Comparison of ENCODE assay signal across 7 cellular contexts in genomic region chr12:116539905-116540482, GRCh38. TPM values are rescaled to one million over a fixed set of nuclear protein-coding genes. Genes with fewer than 3 reads are reported as not detected.
DNase-seq lines count a peak whose midpoint lies in the region; ATAC-seq and TF ChIP-seq lines count a peak whose summit lies in the region.

No MANE protein-coding gene starts in this region.

- TF ChIP-seq POLR2A in suprapubic skin (IDR thresholded peaks at IDR 0.05): no peak

- no peak for ATAC-seq in GM18511 (IDR thresholded peaks at IDR 0.05; ENCODE audit: unreplicated experiment)

- H3K9me3 ChIP-seq in suprapubic skin: no peaks in the 10 kb centered on the region

- H3K4me1 ChIP-seq in suprapubic skin: peaks cover 53% of the 10 kb centered on the region

- H3K4me3 ChIP-seq in suprapubic skin: no peak overlapping the region

- no peak for TF ChIP-seq EP300 in suprapubic skin (IDR thresholded peaks at IDR 0.05)

- H3K27me3 ChIP-seq in suprapubic skin: no peaks in the 10 kb centered on the region

- WGBS in suprapubic skin: 22% methylated on average over 17 of the region's 17 CpGs

- H3K36me3 ChIP-seq in suprapubic skin: no peaks in the 10 kb centered on the region

- peak; percentile 10 for DNase-seq in NCI-H1092 (lab: John Stamatoyannopoulos, UW)
- DNase-seq in amniotic epithelial cell (ENCODE audit: low read depth): peak; percentile 39
- DNase-seq in iris pigment epithelial cell (ENCODE audit: low read depth): peak; percentile 72
- no peak for DNase-seq in suprapubic skin (ENCODE audit: low spot score in 2 of 2)
- DNase-seq in LoVo (ENCODE audit: low spot score): no peak
- DNase-seq in activated effector memory CD4-positive, alpha-beta T cell treated with Interleukin-2 at 50 U/mL for 16 hours: no peak

- H3K27ac ChIP-seq in suprapubic skin: peak overlapping the region; percentile 42

- no peak for TF ChIP-seq CTCF in suprapubic skin (IDR thresholded peaks at IDR 0.05)

RNA-seq across cellular contexts. Expression of gene MAP1LC3B2, which starts 19.2 kb away (rescaled TPM):
- total RNA-seq in suprapubic skin: 10 to 100 TPM in 1 of 4 donors, 1 to 10 TPM in 2, not detected in 1; 3.5 to 13.9 (median 5.6) TPM

Comparison
In these comparisons a context has a peak if more than half of its experiments do, and no peak if none do; other contexts are left out.
1. DNase-seq: peak in NCI-H1092 (single experiment), amniotic epithelial cell (single experiment) and iris pigment epithelial cell (single experiment); none in suprapubic skin (0 of 2), LoVo (single experiment) and activated effector memory CD4-positive, alpha-beta T cell treated with Interleukin-2 at 50 U/mL for 16 hours (single experiment).